ENCODE assay signal across 9 cellular contexts in genomic region chr16:48542020-48542473, GRCh38.
DNase-seq lines count a peak whose midpoint lies in the region; ATAC-seq, FAIRE-seq and TF ChIP-seq lines count a peak whose summit lies in the region.
"Had no signal": no experiment of that assay in that cellular context is flagged by ENCODE, and none has a peak within 500 bp of the region (broad histone marks: within the 10 kb centered on the region; RNA-seq: fewer than 3 reads in every experiment).

No MANE protein-coding gene starts in this region.

- peak overlapping the region in 1 of 2 experiments; percentile 30; a peak in 2 of 6 replicates for H3K27ac ChIP-seq in A549
- peak overlapping the region; percentile 44 for H3K27ac ChIP-seq in cingulate gyrus (ENCODE audit: low read depth, low read length)
- no peak overlapping the region for H3K27ac ChIP-seq in right lobe of liver
- H3K27ac ChIP-seq: epithelial cell of prostate had no signal

- H3K4me3 ChIP-seq in A549 (no peak overlapping the region), GM06990 (replicated peaks; ENCODE audit: low read depth, low read length) (no peak overlapping the region), right lobe of liver (no peak overlapping the region)

- 0 out of 3 replicates have a peak, but pooled peaks cover 5% of the 10 kb centered on the region for H3K4me1 ChIP-seq in A549
- peaks cover 0 to 32% (median 6%) of the 10 kb centered on the region in 4 donors for H3K4me1 ChIP-seq in right lobe of liver

- TF ChIP-seq POLR2A in A549 (IDR thresholded peaks at IDR 0.05; ENCODE audit: low read length) (no peak), right lobe of liver (IDR thresholded peaks at IDR 0.05) (no peak)

- intact Hi-C loops in right lobe of liver (cut with DNase I), result no loop called here

- no peak for TF ChIP-seq EP300 in A549 (IDR thresholded peaks at IDR 0.05)

- FAIRE-seq in A549 (lab: Jason Lieb, UNC), result peak; percentile 79

- DNase-seq in A549 (ENCODE audit: low read depth in 1 of 2, low spot score in 1 of 2) (peak; percentile 56 to 66), GM06990 (ENCODE audit: extremely low read depth, insufficient read length) (no peak), OCI-M1 (lab: John Stamatoyannopoulos, UW) (peak; percentile 12), right lobe of liver (peak in 1 of 3 donors; percentile 60), ureter (ENCODE audit: low spot score) (peak; percentile 76), NCI-H1436 treated with DMSO at 0.1 percent for 48 hours (lab: John Stamatoyannopoulos, UW) (no peak), NCI-H1417 treated with DMSO at 0.1 percent for 48 hours (lab: John Stamatoyannopoulos, UW) (no peak)

- H3K36me3 ChIP-seq in GM06990 (ENCODE audit: control insufficient read depth, insufficient read depth, low read length) (peaks cover 15% of the 10 kb centered on the region), right lobe of liver (peaks cover 0 to 32% (median 7%) of the 10 kb centered on the region in 4 donors)

- CTCF ChIA-PET in A549 (lab: Yijun Ruan, JAX), result interaction anchor here (0.6 to 4.6 kb wide), 26 partner anchors 8 to 377 kb away, joined by 3 to 34 read pairs (median 5); no protein-coding TSS in a partner anchor

- TF ChIP-seq RAD21 in A549 (conservative IDR thresholded peaks at IDR 0.05 in 1 of 2, IDR thresholded peaks at IDR 0.05 in 1 of 2), result peak; percentile 89

- no peak overlapping the region for H3K4me2 ChIP-seq in A549

- TF ChIP-seq CTCF in A549 (IDR thresholded peaks at IDR 0.05) (peak; percentile 75), GM06990 (IDR thresholded peaks at IDR 0.05; ENCODE audit: insufficient read depth, low read length, poor library complexity, severe bottlenecking) (peak; percentile 43), right lobe of liver (IDR thresholded peaks at IDR 0.05) (peak; percentile 55 to 64 (median 58))

- ATAC-seq in A549 (peak; percentile 85 to 89), right lobe of liver (peak; percentile 67 to 75 (median 70))

- POLR2A ChIA-PET in A549 (lab: Yijun Ruan, JAX), result interaction anchor here (0.7 kb wide), 1 partner anchor 175 kb away, joined by 3 read pairs; no protein-coding TSS in a partner anchor

- H3K9me3 ChIP-seq in A549 (no peaks in the 10 kb centered on the region), right lobe of liver (no peaks in the 10 kb centered on the region)

- 44% methylated on average over 8 of the region's 15 CpGs for WGBS in A549 (ENCODE audit: missing lambda C conversion rate)
- WGBS in right lobe of liver (ENCODE audit: insufficient coverage, low coverage, low lambda C conversion rate, missing lambda C conversion rate), result 11% methylated on average over 4 of the region's 15 CpGs

- H3K27me3 ChIP-seq in GM06990 (replicated peaks; ENCODE audit: control insufficient read depth, insufficient read depth, low read length) (no peaks in the 10 kb centered on the region), right lobe of liver (no peaks in the 10 kb centered on the region)

TF ChIP-seq in A549, 52 proteins besides CTCF, POLR2A, EP300 and RAD21:
- no peak for TF ChIP-seq HMGXB4 (CRISPR knock-in tag; IDR thresholded peaks at IDR 0.05; ENCODE audit: borderline replicate concordance)
- TF ChIP-seq SMC3 (IDR thresholded peaks at IDR 0.05), result peak; percentile 80
- peak in 1 of 2 experiments; percentile 60; a peak in 2 of 4 replicates for TF ChIP-seq CEBPB (IDR thresholded peaks at IDR 0.05)

Comparison
In these comparisons a context has a peak if more than half of its experiments do, and no peak if none do; other contexts are left out.
1. DNase-seq: peak in A549 (2 of 2), OCI-M1 (single experiment) and ureter (single experiment); none in GM06990 (single experiment), NCI-H1436 treated with DMSO at 0.1 percent for 48 hours (single experiment) and NCI-H1417 treated with DMSO at 0.1 percent for 48 hours (single experiment).
2. Peak in every context shown above with its lines, with median percentiles within 50 percentile points of each other: CTCF ChIP-seq.